In the genomic region with DNA sequence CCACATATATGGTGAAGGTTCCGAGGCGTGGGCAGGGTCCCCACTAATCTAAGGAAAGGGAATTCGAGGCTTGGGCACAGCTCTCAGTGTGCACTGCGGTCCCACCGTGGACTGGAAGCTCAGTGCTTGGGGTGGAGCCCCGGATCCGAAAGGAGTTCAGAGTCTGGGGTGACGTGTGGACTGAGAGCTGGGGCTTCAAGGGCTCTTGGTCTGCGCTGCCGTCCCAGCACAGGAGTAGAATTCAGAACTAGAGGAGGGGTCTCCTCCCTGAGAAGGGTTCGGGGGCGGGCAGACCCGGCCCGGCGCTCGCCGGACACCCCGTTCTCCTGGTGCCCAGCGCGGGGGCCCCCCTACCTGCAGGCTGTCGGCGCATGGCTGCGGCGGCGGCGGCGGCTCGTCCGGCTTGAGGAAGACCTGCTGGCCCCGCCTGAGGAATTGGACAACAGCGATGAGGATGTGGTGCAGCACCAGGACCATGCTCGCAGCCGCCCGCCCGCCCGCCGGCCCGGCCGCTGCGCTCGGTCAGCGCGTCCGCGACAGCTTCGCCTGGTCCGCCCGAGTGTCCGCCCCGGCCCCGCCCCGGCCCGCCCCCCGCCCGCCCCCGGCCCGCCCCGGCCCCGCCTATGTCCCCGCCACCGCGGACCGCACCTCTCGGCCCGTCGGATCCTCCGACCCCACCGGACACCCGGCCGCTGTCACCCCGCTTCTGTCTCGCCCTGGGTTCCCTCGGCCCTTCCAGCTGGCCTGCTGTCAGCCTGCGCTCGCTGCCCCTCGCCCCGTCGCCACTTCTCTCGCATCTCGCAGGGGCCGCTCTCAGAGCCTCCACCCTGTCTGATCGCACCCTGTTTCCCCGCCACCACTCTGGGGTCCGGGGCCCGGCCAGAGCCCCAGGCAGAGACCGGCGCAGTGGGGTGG, we compare ENCODE assay signal across 1 cellular context.
TF ChIP-seq lines count a peak whose summit lies in the region.

No MANE protein-coding gene starts in this region.

TF ChIP-seq in HepG2, 621 proteins besides CTCF, POLR2A, EP300 and RAD21 (continued from another document):
- TF ChIP-seq, protein P1, sequence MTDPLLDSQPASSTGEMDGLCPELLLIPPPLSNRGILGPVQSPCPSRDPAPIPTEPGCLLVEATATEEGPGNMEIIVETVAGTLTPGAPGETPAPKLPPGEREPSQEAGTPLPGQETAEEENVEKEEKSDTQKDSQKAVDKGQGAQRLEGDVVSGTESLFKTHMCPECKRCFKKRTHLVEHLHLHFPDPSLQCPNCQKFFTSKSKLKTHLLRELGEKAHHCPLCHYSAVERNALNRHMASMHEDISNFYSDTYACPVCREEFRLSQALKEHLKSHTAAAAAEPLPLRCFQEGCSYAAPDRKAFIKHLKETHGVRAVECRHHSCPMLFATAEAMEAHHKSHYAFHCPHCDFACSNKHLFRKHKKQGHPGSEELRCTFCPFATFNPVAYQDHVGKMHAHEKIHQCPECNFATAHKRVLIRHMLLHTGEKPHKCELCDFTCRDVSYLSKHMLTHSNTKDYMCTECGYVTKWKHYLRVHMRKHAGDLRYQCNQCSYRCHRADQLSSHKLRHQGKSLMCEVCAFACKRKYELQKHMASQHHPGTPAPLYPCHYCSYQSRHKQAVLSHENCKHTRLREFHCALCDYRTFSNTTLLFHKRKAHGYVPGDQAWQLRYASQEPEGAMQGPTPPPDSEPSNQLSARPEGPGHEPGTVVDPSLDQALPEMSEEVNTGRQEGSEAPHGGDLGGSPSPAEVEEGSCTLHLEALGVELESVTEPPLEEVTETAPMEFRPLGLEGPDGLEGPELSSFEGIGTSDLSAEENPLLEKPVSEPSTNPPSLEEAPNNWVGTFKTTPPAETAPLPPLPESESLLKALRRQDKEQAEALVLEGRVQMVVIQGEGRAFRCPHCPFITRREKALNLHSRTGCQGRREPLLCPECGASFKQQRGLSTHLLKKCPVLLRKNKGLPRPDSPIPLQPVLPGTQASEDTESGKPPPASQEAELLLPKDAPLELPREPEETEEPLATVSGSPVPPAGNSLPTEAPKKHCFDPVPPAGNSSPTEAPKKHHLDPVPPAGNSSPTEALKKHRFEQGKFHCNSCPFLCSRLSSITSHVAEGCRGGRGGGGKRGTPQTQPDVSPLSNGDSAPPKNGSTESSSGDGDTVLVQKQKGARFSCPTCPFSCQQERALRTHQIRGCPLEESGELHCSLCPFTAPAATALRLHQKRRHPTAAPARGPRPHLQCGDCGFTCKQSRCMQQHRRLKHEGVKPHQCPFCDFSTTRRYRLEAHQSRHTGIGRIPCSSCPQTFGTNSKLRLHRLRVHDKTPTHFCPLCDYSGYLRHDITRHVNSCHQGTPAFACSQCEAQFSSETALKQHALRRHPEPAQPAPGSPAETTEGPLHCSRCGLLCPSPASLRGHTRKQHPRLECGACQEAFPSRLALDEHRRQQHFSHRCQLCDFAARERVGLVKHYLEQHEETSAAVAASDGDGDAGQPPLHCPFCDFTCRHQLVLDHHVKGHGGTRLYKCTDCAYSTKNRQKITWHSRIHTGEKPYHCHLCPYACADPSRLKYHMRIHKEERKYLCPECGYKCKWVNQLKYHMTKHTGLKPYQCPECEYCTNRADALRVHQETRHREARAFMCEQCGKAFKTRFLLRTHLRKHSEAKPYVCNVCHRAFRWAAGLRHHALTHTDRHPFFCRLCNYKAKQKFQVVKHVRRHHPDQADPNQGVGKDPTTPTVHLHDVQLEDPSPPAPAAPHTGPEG (CRISPR knock-in tag; IDR thresholded peaks at IDR 0.05): peak; percentile 56; the same call in 1 of the 2 replicates
- TF ChIP-seq RFXANK (CRISPR knock-in tag; IDR thresholded peaks at IDR 0.05) (no peak), MTF2 (CRISPR knock-in tag; IDR thresholded peaks at IDR 0.05; ENCODE audit: borderline replicate concordance) (no peak), TGIF2 (CRISPR knock-in tag; IDR thresholded peaks at IDR 0.05) (no peak), SYNCRIP (IDR thresholded peaks at IDR 0.05; ENCODE audit: insufficient read depth, low read depth, low read length) (no peak), ZNF510 (CRISPR knock-in tag; IDR thresholded peaks at IDR 0.05; ENCODE audit: low read depth) (no peak), SUZ12 (IDR thresholded peaks at IDR 0.05; ENCODE audit: low read depth, low read length) (no peak), JARID2 (CRISPR knock-in tag; IDR thresholded peaks at IDR 0.05; ENCODE audit: insufficient replicate concordance) (no peak), ZSCAN9 (CRISPR knock-in tag; IDR thresholded peaks at IDR 0.05; ENCODE audit: borderline replicate concordance) (no peak), ZNF607 (CRISPR knock-in tag; IDR thresholded peaks at IDR 0.05; ENCODE audit: borderline replicate concordance) (no peak), RFX5 (IDR thresholded peaks at IDR 0.05; ENCODE audit: low read depth, low read length) (no peak), GFI1 (CRISPR knock-in tag; IDR thresholded peaks at IDR 0.05; ENCODE audit: borderline replicate concordance) (no peak), CBX2 (IDR thresholded peaks at IDR 0.05; ENCODE audit: low read depth, low read length) (no peak), CBX2 (CRISPR knock-in tag; IDR thresholded peaks at IDR 0.05; ENCODE audit: low read depth) (no peak), ZNF451 (CRISPR knock-in tag; IDR thresholded peaks at IDR 0.05) (no peak), ZKSCAN1 (IDR thresholded peaks at IDR 0.05; ENCODE audit: low read length) (no peak)
- TF ChIP-seq, protein P2, sequence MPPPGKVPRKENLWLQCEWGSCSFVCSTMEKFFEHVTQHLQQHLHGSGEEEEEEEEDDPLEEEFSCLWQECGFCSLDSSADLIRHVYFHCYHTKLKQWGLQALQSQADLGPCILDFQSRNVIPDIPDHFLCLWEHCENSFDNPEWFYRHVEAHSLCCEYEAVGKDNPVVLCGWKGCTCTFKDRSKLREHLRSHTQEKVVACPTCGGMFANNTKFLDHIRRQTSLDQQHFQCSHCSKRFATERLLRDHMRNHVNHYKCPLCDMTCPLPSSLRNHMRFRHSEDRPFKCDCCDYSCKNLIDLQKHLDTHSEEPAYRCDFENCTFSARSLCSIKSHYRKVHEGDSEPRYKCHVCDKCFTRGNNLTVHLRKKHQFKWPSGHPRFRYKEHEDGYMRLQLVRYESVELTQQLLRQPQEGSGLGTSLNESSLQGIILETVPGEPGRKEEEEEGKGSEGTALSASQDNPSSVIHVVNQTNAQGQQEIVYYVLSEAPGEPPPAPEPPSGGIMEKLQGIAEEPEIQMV (CRISPR knock-in tag; IDR thresholded peaks at IDR 0.05; ENCODE audit: low read depth): 0 out of 2 replicates have a peak, but pooled peaks have one; percentile 35
- TF ChIP-seq, protein P3, sequence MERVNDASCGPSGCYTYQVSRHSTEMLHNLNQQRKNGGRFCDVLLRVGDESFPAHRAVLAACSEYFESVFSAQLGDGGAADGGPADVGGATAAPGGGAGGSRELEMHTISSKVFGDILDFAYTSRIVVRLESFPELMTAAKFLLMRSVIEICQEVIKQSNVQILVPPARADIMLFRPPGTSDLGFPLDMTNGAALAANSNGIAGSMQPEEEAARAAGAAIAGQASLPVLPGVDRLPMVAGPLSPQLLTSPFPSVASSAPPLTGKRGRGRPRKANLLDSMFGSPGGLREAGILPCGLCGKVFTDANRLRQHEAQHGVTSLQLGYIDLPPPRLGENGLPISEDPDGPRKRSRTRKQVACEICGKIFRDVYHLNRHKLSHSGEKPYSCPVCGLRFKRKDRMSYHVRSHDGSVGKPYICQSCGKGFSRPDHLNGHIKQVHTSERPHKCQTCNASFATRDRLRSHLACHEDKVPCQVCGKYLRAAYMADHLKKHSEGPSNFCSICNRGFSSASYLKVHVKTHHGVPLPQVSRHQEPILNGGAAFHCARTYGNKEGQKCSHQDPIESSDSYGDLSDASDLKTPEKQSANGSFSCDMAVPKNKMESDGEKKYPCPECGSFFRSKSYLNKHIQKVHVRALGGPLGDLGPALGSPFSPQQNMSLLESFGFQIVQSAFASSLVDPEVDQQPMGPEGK (CRISPR knock-in tag; IDR thresholded peaks at IDR 0.05): no peak
